ENCODE assay signal across 1 cellular context in the genomic region with DNA sequence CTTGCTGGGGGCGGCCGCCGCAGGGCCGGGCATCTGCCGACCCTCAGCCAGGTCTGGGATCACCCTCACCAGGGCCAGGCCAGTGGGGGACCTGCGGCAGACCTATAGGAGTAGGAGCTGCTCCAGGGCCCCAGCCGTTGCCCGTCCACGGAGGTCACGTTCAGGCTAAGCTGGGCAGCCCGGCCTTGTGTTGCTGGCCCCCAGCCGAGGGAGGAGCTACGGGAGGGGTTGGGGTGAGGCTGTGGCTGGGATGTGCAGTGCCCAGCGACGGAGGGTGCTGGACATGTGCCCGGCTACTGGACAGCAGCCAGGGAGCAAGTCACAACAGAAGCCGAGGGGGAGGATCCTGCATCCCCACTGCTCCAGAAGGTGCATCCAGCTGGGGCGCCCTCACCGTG.
TF ChIP-seq lines count a peak whose summit lies in the region.

No MANE protein-coding gene starts in this region.

TF ChIP-seq in H1, 55 proteins besides CTCF, POLR2A, EP300 and RAD21 (continued from another document):
- TF ChIP-seq, protein P1, sequence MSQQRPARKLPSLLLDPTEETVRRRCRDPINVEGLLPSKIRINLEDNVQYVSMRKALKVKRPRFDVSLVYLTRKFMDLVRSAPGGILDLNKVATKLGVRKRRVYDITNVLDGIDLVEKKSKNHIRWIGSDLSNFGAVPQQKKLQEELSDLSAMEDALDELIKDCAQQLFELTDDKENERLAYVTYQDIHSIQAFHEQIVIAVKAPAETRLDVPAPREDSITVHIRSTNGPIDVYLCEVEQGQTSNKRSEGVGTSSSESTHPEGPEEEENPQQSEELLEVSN (IDR thresholded peaks at IDR 0.05), result no peak
- TF ChIP-seq CEBPB (IDR thresholded peaks at IDR 0.05; ENCODE audit: low read depth, low read length) (no peak), CHD1 (IDR thresholded peaks at IDR 0.05; ENCODE audit: low read depth, low read length) (no peak), EZH2 (IDR thresholded peaks at IDR 0.05; ENCODE audit: low read depth, low read length, severe bottlenecking) (no peak), FOSL1 (IDR thresholded peaks at IDR 0.05; ENCODE audit: insufficient read depth, low read depth, low read length) (no peak), RNF2 (IDR thresholded peaks at IDR 0.05; ENCODE audit: borderline replicate concordance, low read depth, low read length, missing control alignments, poor library complexity, severe bottlenecking) (no peak), KDM5A (IDR thresholded peaks at IDR 0.05; ENCODE audit: low read length) (no peak), NRF1 (IDR thresholded peaks at IDR 0.05; ENCODE audit: low read depth, low read length) (no peak), SIRT6 (IDR thresholded peaks at IDR 0.05; ENCODE audit: low read length) (no peak), EGR1 (IDR thresholded peaks at IDR 0.05; ENCODE audit: borderline replicate concordance, low read depth, low read length) (no peak), RFX5 (IDR thresholded peaks at IDR 0.05; ENCODE audit: borderline replicate concordance, low read depth, low read length) (no peak)
- TF ChIP-seq, protein P2, sequence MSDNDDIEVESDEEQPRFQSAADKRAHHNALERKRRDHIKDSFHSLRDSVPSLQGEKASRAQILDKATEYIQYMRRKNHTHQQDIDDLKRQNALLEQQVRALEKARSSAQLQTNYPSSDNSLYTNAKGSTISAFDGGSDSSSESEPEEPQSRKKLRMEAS (IDR thresholded peaks at IDR 0.05), result no peak
